ENCODE assay signal across 21 cellular contexts in the genomic region with DNA sequence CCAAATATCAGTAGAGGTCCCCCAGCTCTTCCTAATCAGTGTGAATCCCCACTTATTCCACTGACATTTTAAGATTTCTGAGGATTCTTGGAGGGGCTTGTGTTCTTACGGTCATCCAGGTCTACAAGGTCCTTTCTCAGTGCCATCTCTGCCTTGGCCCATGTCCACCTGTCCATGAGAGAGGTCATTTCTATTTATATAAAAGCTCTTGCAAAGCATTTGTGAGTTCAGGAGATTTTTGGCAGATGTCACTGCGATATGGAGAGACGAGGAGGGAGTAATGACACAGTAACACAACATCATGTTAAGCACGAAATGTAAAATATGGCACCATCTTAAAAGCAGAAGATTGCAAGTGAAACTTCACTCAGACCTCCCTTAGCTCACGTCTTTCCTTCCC.
DNase-seq lines count a peak whose midpoint lies in the region; ATAC-seq and TF ChIP-seq lines count a peak whose summit lies in the region.
"Had no signal": no experiment of that assay in that cellular context is flagged by ENCODE, and none has a peak within 500 bp of the region (broad histone marks: within the 10 kb centered on the region; RNA-seq: fewer than 3 reads in every experiment).

No MANE protein-coding gene starts in this region.

- no peaks in the 10 kb centered on the region for H4K20me1 ChIP-seq in GM23338 (replicated peaks; ENCODE audit: insufficient read depth)
- H4K20me1 ChIP-seq: BLaER1 treated with 17β-estradiol and CSF1 and Interleukin-3, amounts not matched to agents 10 nM and 100 nM had no signal

- no peak for ATAC-seq in GM23338
- ATAC-seq in gastrocnemius medialis, result peak; percentile 62 to 87
- no peak for ATAC-seq in left colon
- no peak for ATAC-seq in HG03521 (IDR thresholded peaks at IDR 0.05; ENCODE audit: unreplicated experiment)
- ATAC-seq: A549 had no signal

- no peak overlapping the region for H3K4me2 ChIP-seq in GM23338
- H3K4me2 ChIP-seq: A549; BLaER1 treated with 17β-estradiol and CSF1 and Interleukin-3, amounts not matched to agents 10 nM and 100 nM had no signal

- DNase-seq in GM23338 (ENCODE audit: low spot score) (no peak), myocyte (ENCODE audit: low read depth) (peak; percentile 41), gastrocnemius medialis (peak in 1 of 2 donors; percentile 62), left colon (no peak), HT-29 (ENCODE audit: low spot score) (no peak)
- DNase-seq: 8988T; ACHN; AML-193; BE2C; CD4-positive, alpha-beta T cell; CD8-positive, alpha-beta memory T cell; DMS79 treated with DMSO at 0.1 percent for 48 hours; GF-D8; GOT3; HFFc6 had no signal

- peaks cover 11% of the 10 kb centered on the region for H3K9me2 ChIP-seq in GM23338 (ENCODE audit: insufficient read depth)

- no peak for TF ChIP-seq POLR2A in gastrocnemius medialis (IDR thresholded peaks at IDR 0.05)

- H3K79me2 ChIP-seq in GM23338 (replicated peaks; ENCODE audit: insufficient read depth), result no peaks in the 10 kb centered on the region

- H3K9me3 ChIP-seq in gastrocnemius medialis, result no peaks in the 10 kb centered on the region
- H3K9me3 ChIP-seq: A549; BE2C; BLaER1 treated with 17β-estradiol and CSF1 and Interleukin-3, amounts not matched to agents 10 nM and 100 nM; HAP-1 had no signal

- intact Hi-C loops in gastrocnemius medialis (cut with DNase I; ENCODE audit: low total_unique reads), result no loop called here
- intact Hi-C loops in left colon (cut with DNase I, micrococcal nuclease), result no loop called here

- no peaks in the 10 kb centered on the region for H3F3A ChIP-seq in GM23338 (replicated peaks; ENCODE audit: low read depth)

- H3K27ac Mint-ChIP-seq in GM23338 (no peak overlapping the region), brain (peak overlapping the region in 4 of 5 experiments; percentile 61 to 94 (median 93))
- H3K27ac Mint-ChIP-seq: CD14-positive monocyte; CD4-positive, alpha-beta T cell; CD8-positive, alpha-beta memory T cell; HFFc6 had no signal

- H3K36me3 ChIP-seq in GM23338 (ENCODE audit: insufficient read depth) (no peaks in the 10 kb centered on the region), gastrocnemius medialis (no peaks in the 10 kb centered on the region)
- H3K36me3 ChIP-seq: BE2C; BLaER1 treated with 17β-estradiol and CSF1 and Interleukin-3, amounts not matched to agents 10 nM and 100 nM; HAP-1 had no signal

- in situ Hi-C loops in gastrocnemius medialis (cut with MboI; ENCODE audit: low sequenced_read_pairs in 4 of 4), result no loop called here

- peaks cover 8% of the 10 kb centered on the region for H3K27me3 Mint-ChIP-seq in GM23338 (ENCODE audit: insufficient read depth, low read depth, poor library complexity)
- peaks cover 6% of the 10 kb centered on the region for H3K27me3 Mint-ChIP-seq in brain

- H3K4me3 Mint-ChIP-seq in GM23338 (no peak overlapping the region), brain (no peak overlapping the region)
- H3K4me3 Mint-ChIP-seq: CD14-positive monocyte; CD4-positive, alpha-beta T cell; CD8-positive, alpha-beta memory T cell; HFFc6 had no signal

- H3K27ac ChIP-seq in GM23338 (ENCODE audit: low read depth) (no peak overlapping the region), gastrocnemius medialis (peak overlapping the region in 2 of 4 donors; percentile 51 to 70)
- H3K27ac ChIP-seq: A549; BLaER1 treated with 17β-estradiol and CSF1 and Interleukin-3, amounts not matched to agents 10 nM and 100 nM had no signal

- H3K4me3 ChIP-seq in GM23338 (no peak overlapping the region), gastrocnemius medialis (no peak overlapping the region)
- H3K4me3 ChIP-seq: A549; BLaER1 treated with 17β-estradiol and CSF1 and Interleukin-3, amounts not matched to agents 10 nM and 100 nM; HAP-1 had no signal

- H2AFZ ChIP-seq in GM23338, result 0 out of 2 replicates have a peak overlapping the region, but pooled peaks have one; percentile 24

- no peaks in the 10 kb centered on the region for H3K27me3 ChIP-seq in GM23338 (ENCODE audit: insufficient read depth)
- H3K27me3 ChIP-seq in gastrocnemius medialis, result no peaks in the 10 kb centered on the region
- H3K27me3 ChIP-seq: BE2C; BLaER1 treated with 17β-estradiol and CSF1 and Interleukin-3, amounts not matched to agents 10 nM and 100 nM had no signal

- no peak for TF ChIP-seq CTCF in GM23338 (conservative IDR thresholded peaks at IDR 0.05; ENCODE audit: low read depth in 2 of 2)
- no peak for TF ChIP-seq CTCF in brain (conservative IDR thresholded peaks at IDR 0.05)
- TF ChIP-seq CTCF in gastrocnemius medialis (IDR thresholded peaks at IDR 0.05 in 4 of 5, conservative IDR thresholded peaks at IDR 0.05 in 1 of 5), result no peak

- H3K9me3 Mint-ChIP-seq in GM23338 (no peaks in the 10 kb centered on the region), brain (no peaks in the 10 kb centered on the region)
- H3K9me3 Mint-ChIP-seq: CD4-positive, alpha-beta T cell; CD8-positive, alpha-beta memory T cell; HFFc6 had no signal

- H3K4me1 Mint-ChIP-seq in GM23338, result peaks cover 59% of the 10 kb centered on the region
- peaks cover 61% of the 10 kb centered on the region for H3K4me1 Mint-ChIP-seq in brain
- H3K4me1 Mint-ChIP-seq: CD8-positive, alpha-beta memory T cell had no signal

- H3K4me1 ChIP-seq in GM23338 (ENCODE audit: insufficient read depth) (peaks cover 48% of the 10 kb centered on the region), gastrocnemius medialis (peaks cover 21 to 27% of the 10 kb centered on the region in 2 donors)
- H3K4me1 ChIP-seq: A549, HAP-1 had no signal

- no peaks in the 10 kb centered on the region; the same call in 2 of the 3 replicates for H3K36me3 Mint-ChIP-seq in GM23338 (ENCODE audit: low read depth)
- no peaks in the 10 kb centered on the region for H3K36me3 Mint-ChIP-seq in brain
- H3K36me3 Mint-ChIP-seq: CD14-positive monocyte; CD8-positive, alpha-beta memory T cell had no signal

TF ChIP-seq in GM23338, 12 proteins besides CTCF, POLR2A, EP300 and RAD21 (continues in another document):
- TF ChIP-seq NANOG (IDR thresholded peaks at IDR 0.05; ENCODE audit: borderline replicate concordance) (no peak), JUNB (IDR thresholded peaks at IDR 0.05; ENCODE audit: unreplicated experiment) (no peak)
- TF ChIP-seq, protein P1, sequence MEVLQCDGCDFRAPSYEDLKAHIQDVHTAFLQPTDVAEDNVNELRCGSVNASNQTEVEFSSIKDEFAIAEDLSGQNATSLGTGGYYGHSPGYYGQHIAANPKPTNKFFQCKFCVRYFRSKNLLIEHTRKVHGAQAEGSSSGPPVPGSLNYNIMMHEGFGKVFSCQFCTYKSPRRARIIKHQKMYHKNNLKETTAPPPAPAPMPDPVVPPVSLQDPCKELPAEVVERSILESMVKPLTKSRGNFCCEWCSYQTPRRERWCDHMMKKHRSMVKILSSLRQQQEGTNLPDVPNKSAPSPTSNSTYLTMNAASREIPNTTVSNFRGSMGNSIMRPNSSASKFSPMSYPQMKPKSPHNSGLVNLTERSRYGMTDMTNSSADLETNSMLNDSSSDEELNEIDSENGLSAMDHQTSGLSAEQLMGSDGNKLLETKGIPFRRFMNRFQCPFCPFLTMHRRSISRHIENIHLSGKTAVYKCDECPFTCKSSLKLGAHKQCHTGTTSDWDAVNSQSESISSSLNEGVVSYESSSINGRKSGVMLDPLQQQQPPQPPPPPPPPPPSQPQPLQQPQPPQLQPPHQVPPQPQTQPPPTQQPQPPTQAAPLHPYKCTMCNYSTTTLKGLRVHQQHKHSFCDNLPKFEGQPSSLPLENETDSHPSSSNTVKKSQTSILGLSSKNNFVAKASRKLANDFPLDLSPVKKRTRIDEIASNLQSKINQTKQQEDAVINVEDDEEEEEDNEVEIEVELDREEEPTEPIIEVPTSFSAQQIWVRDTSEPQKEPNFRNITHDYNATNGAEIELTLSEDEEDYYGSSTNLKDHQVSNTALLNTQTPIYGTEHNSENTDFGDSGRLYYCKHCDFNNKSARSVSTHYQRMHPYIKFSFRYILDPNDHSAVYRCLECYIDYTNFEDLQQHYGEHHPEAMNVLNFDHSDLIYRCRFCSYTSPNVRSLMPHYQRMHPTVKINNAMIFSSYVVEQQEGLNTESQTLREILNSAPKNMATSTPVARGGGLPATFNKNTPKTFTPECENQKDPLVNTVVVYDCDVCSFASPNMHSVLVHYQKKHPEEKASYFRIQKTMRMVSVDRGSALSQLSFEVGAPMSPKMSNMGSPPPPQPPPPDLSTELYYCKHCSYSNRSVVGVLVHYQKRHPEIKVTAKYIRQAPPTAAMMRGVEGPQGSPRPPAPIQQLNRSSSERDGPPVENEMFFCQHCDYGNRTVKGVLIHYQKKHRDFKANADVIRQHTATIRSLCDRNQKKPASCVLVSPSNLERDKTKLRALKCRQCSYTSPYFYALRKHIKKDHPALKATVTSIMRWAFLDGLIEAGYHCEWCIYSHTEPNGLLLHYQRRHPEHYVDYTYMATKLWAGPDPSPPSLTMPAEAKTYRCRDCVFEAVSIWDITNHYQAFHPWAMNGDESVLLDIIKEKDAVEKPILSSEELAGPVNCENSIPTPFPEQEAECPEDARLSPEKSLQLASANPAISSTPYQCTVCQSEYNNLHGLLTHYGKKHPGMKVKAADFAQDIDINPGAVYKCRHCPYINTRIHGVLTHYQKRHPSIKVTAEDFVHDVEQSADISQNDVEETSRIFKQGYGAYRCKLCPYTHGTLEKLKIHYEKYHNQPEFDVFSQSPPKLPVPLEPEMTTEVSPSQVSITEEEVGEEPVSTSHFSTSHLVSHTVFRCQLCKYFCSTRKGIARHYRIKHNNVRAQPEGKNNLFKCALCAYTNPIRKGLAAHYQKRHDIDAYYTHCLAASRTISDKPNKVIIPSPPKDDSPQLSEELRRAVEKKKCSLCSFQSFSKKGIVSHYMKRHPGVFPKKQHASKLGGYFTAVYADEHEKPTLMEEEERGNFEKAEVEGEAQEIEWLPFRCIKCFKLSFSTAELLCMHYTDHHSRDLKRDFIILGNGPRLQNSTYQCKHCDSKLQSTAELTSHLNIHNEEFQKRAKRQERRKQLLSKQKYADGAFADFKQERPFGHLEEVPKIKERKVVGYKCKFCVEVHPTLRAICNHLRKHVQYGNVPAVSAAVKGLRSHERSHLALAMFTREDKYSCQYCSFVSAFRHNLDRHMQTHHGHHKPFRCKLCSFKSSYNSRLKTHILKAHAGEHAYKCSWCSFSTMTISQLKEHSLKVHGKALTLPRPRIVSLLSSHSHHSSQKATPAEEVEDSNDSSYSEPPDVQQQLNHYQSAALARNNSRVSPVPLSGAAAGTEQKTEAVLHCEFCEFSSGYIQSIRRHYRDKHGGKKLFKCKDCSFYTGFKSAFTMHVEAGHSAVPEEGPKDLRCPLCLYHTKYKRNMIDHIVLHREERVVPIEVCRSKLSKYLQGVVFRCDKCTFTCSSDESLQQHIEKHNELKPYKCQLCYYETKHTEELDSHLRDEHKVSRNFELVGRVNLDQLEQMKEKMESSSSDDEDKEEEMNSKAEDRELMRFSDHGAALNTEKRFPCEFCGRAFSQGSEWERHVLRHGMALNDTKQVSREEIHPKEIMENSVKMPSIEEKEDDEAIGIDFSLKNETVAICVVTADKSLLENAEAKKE (CRISPR knock-in tag; IDR thresholded peaks at IDR 0.05), result no peak

Comparison
In these comparisons a context has a peak if more than half of its experiments do, and no peak if none do; other contexts are left out.
1. ATAC-seq: peak in gastrocnemius medialis (2 of 2); none in GM23338 (single experiment), left colon (single experiment) and HG03521 (single experiment).